ENCODE assay signal across 8 cellular contexts in genomic region chr18:8705941-8706544, GRCh38. TPM values are rescaled to one million over a fixed set of nuclear protein-coding genes. Genes with fewer than 3 reads are reported as not detected.
DNase-seq lines count a peak whose midpoint lies in the region; ATAC-seq and TF ChIP-seq lines count a peak whose summit lies in the region.

No MANE protein-coding gene starts in this region.

- CTCF ChIA-PET in GM10248 (lab: Yijun Ruan, JAX), result interaction anchor here (1.8 kb wide), 1 partner anchor 10 kb away, joined by 11 read pairs; no protein-coding TSS in a partner anchor

- H3K4me3 ChIP-seq in gastrocnemius medialis, result peak overlapping the region; percentile 44 to 73 (median 64)

- H3K4me1 ChIP-seq in ES-I3 (ENCODE audit: insufficient read depth, low read length) (peaks cover 36% of the 10 kb centered on the region), gastrocnemius medialis (peaks cover 15% of the 10 kb centered on the region in 2 donors)

- in situ Hi-C loops in gastrocnemius medialis (cut with MboI; ENCODE audit: low sequenced_read_pairs in 4 of 4), result no loop called here
- in situ Hi-C loops in ACHN (cut with HindIII; ENCODE audit: low pct_ligation_motif_present, low pct_unique_long_range_greater_than_20kb, low sequenced_read_pairs), result no loop called here

- H3K27ac ChIP-seq in gastrocnemius medialis, result peak overlapping the region in 1 of 4 donors; percentile 94

- TF ChIP-seq CTCF in gastrocnemius medialis (IDR thresholded peaks at IDR 0.05 in 4 of 5, conservative IDR thresholded peaks at IDR 0.05 in 1 of 5) (no peak), GM10248 (IDR thresholded peaks at IDR 0.05; ENCODE audit: control extremely low read depth, extremely low read depth, low read depth, missing control alignments) (no peak)

- H3K36me3 ChIP-seq in ES-I3 (ENCODE audit: insufficient read depth, low read length), result 0 out of 2 replicates have a peak, but pooled peaks cover 3% of the 10 kb centered on the region
- H3K36me3 ChIP-seq in gastrocnemius medialis, result no peaks in the 10 kb centered on the region

- H3K9me3 ChIP-seq in ES-I3 (ENCODE audit: control insufficient read depth, insufficient read depth, low read length), result no peaks in the 10 kb centered on the region
- no peaks in the 10 kb centered on the region for H3K9me3 ChIP-seq in gastrocnemius medialis

- intact Hi-C loops in left cardiac atrium (cut with DNase I), result no loop called here
- intact Hi-C loops in gastrocnemius medialis (cut with DNase I; ENCODE audit: low total_unique reads), result loop anchor here (1.0 to 5.0 kb wide), 4 partner anchors 79 to 431 kb away; partner anchors contain the start of gene ANKRD12

- TF ChIP-seq POLR2A in gastrocnemius medialis (IDR thresholded peaks at IDR 0.05), result no peak

- POLR2A ChIA-PET in GM10248 (lab: Yijun Ruan, JAX), result no interaction called here

- peak; percentile 56 for DNase-seq in activated CD8-positive, alpha-beta memory T cell treated with anti-CD3 and anti-CD28 coated beads, Interleukin-2, amount 50 U/mL, for 48 hours
- peak; percentile 48 for DNase-seq in left cardiac atrium
- DNase-seq in gastrocnemius medialis, result no peak
- no peak for DNase-seq in NCI-H1105 treated with DMSO at 0.1 percent for 48 hours (lab: John Stamatoyannopoulos, UW)
- DNase-seq in ACHN, result no peak
- no peak for DNase-seq in GM10248 (ENCODE audit: extremely low spot score)

- ATAC-seq in HG02623 (IDR thresholded peaks at IDR 0.05; ENCODE audit: unreplicated experiment), result peak; percentile 2
- ATAC-seq in left cardiac atrium, result peak in 1 of 2 donors; percentile 4
- peak; percentile 4 to 24 for ATAC-seq in gastrocnemius medialis

- no peaks in the 10 kb centered on the region for H3K27me3 ChIP-seq in gastrocnemius medialis

- H3K9ac ChIP-seq in ES-I3 (ENCODE audit: low read depth, low read length), result peak overlapping the region; percentile 56

RNA-seq across cellular contexts. Expression of gene MTCL1, which starts 0.7 kb away (rescaled TPM):
- 1 to 10 TPM; 4.3 to 4.7 TPM for total RNA-seq in left cardiac atrium
- total RNA-seq in gastrocnemius medialis, result 1 to 10 TPM; 2.0 to 8.6 (median 3.5) TPM

Comparison
In these comparisons a context has a peak if more than half of its experiments do, and no peak if none do; other contexts are left out.
1. DNase-seq: peak in activated CD8-positive, alpha-beta memory T cell treated with anti-CD3 and anti-CD28 coated beads, Interleukin-2, amount 50 U/mL, for 48 hours (single experiment) and left cardiac atrium (single experiment); none in gastrocnemius medialis (0 of 2), NCI-H1105 treated with DMSO at 0.1 percent for 48 hours (single experiment), ACHN (single experiment) and GM10248 (single experiment).